In genomic region chr3:49120438-49121135, GRCh38 we compare ENCODE assay signal across 8 cellular contexts. TPM values are rescaled to one million over a fixed set of nuclear protein-coding genes. Genes with fewer than 3 reads are reported as not detected.
DNase-seq lines count a peak whose midpoint lies in the region; ATAC-seq, FAIRE-seq and TF ChIP-seq lines count a peak whose summit lies in the region.

TSS of gene USP19 (minus strand) at chr3:49120823. CDS start at chr3:49119145, 1,678 bp downstream.

- no peak within 1 kb of the TSS for H3K14ac ChIP-seq in H1 (ENCODE audit: insufficient read length)

- H3K36me3 ChIP-seq in CD8-positive, alpha-beta T cell (ENCODE audit: insufficient read depth, low read length): peaks cover 31% of the 10 kb centered on the region
- H3K36me3 ChIP-seq in NT2/D1 (ENCODE audit: insufficient read depth, insufficient read length, low read length) (peaks cover 89% of the 10 kb centered on the region), H1 (ENCODE audit: control insufficient read depth in 2 of 4, insufficient read depth in 4 of 4, low read length in 3 of 4) (peaks cover 14 to 51% (median 38%) of the 10 kb centered on the region in 4 experiments), mesodermal cell (ENCODE audit: control insufficient read depth, insufficient read depth, low read length) (peaks cover 79% of the 10 kb centered on the region)

- peak within 1 kb of the TSS; percentile 78 for H4K5ac ChIP-seq in H1 (ENCODE audit: insufficient read length, low read depth, low read length)

- peaks cover 34% of the 10 kb centered on the region for H3K36me3 Mint-ChIP-seq in CD8-positive, alpha-beta T cell
- H3K36me3 Mint-ChIP-seq in activated CD8-positive, alpha-beta memory T cell treated with anti-CD3 and anti-CD28 coated beads, Interleukin-2, amount 10 ng/mL, durations not matched to agents 7 days and 5 days: peaks cover 16% of the 10 kb centered on the region

- H4K8ac ChIP-seq in H1 (ENCODE audit: extremely low read depth, insufficient read depth, low read length): peak within 1 kb of the TSS; percentile 97

- DNase-seq in CD8-positive, alpha-beta T cell: peak; percentile 88 to 97 (median 93)
- peak; percentile 63 for DNase-seq in HPDE6-E6E7 (ENCODE audit: extremely low spot score)
- DNase-seq in NT2/D1 (ENCODE audit: low read depth, low spot score): peak; percentile 95
- peak; percentile 95 for DNase-seq in activated CD8-positive, alpha-beta memory T cell treated with anti-CD3 and anti-CD28 coated beads, Interleukin-2, amount 10 ng/mL, durations not matched to agents 7 days and 5 days
- peak; percentile 84 to 96 for DNase-seq in H1 (ENCODE audit: low read depth in 1 of 2, low spot score in 2 of 2)
- DNase-seq in stimulated activated CD8-positive, alpha-beta memory T cell treated with anti-CD3 and anti-CD28 coated beads, Interleukin-15, amount 100 ng/mL, for 4 hours (ENCODE audit: low read depth in 2 of 2): peak; percentile 85 to 86

- H2AK5ac ChIP-seq in H1 (ENCODE audit: low read depth, low read length): 0 out of 2 replicates have a peak within 1 kb of the TSS, but pooled peaks have one; percentile 17

- peak within 1 kb of the TSS; percentile 92 to 99 for H3K4me2 ChIP-seq in H1 (ENCODE audit: insufficient read depth in 1 of 2, low read depth in 2 of 2, low read length in 2 of 2)

- H3K27ac Mint-ChIP-seq in CD8-positive, alpha-beta T cell: peak within 1 kb of the TSS; percentile 97
- peak within 1 kb of the TSS; percentile 89 for H3K27ac Mint-ChIP-seq in activated CD8-positive, alpha-beta memory T cell treated with anti-CD3 and anti-CD28 coated beads, Interleukin-2, amount 10 ng/mL, durations not matched to agents 7 days and 5 days

- peak within 1 kb of the TSS; percentile 81 for H2BK15ac ChIP-seq in H1 (ENCODE audit: low read length)

- no peak within 1 kb of the TSS for H2AFZ ChIP-seq in H1 (ENCODE audit: low read length)

- H3K56ac ChIP-seq in H1 (replicated peaks; ENCODE audit: insufficient read length, low read depth, low read length): peak within 1 kb of the TSS; percentile 85

- no peak within 1 kb of the TSS for H3K23ac ChIP-seq in H1 (ENCODE audit: insufficient read length)

- no peak for TF ChIP-seq CTCF in CD8-positive, alpha-beta T cell (IDR thresholded peaks at IDR 0.05)
- TF ChIP-seq CTCF in H1 (IDR thresholded peaks at IDR 0.05; ENCODE audit: control extremely low read depth in 1 of 3, insufficient read depth in 1 of 3, low read depth in 1 of 3, low read length in 3 of 3): no peak

- no peaks in the 10 kb centered on the region for H3K27me3 ChIP-seq in CD8-positive, alpha-beta T cell (ENCODE audit: insufficient read depth, low read length)
- H3K27me3 ChIP-seq in NT2/D1 (ENCODE audit: insufficient read depth, insufficient read length) (no peaks in the 10 kb centered on the region), H1 (replicated peaks in 1 of 4; ENCODE audit: control insufficient read depth in 3 of 4, extremely low read depth in 1 of 4, insufficient read depth in 3 of 4, low read length in 3 of 4) (no peaks in the 10 kb centered on the region)

- H2BK12ac ChIP-seq in H1 (ENCODE audit: low read depth, low read length): peak within 1 kb of the TSS; percentile 19; the same call in 1 of the 2 replicates

- H3K27me3 Mint-ChIP-seq in CD8-positive, alpha-beta T cell (ENCODE audit: low read depth): no peaks in the 10 kb centered on the region
- H3K27me3 Mint-ChIP-seq in activated CD8-positive, alpha-beta memory T cell treated with anti-CD3 and anti-CD28 coated beads, Interleukin-2, amount 10 ng/mL, durations not matched to agents 7 days and 5 days: no peaks in the 10 kb centered on the region

- TF ChIP-seq POLR2A in H1 (IDR thresholded peaks at IDR 0.05; ENCODE audit: control extremely low read depth in 1 of 2, low read depth in 2 of 2, low read length in 2 of 2): peak in 1 of 2 experiments; percentile 85; a peak in 2 of 3 replicates

- peak within 1 kb of the TSS; percentile 100 for H3K9ac ChIP-seq in NT2/D1 (ENCODE audit: insufficient read length, low read depth)
- H3K9ac ChIP-seq in H1 (replicated peaks in 1 of 4; ENCODE audit: extremely low read depth in 1 of 4, low read depth in 3 of 4, low read length in 3 of 4): peak within 1 kb of the TSS; percentile 78 to 94 (median 89)

- H3K18ac ChIP-seq in H1 (ENCODE audit: extremely low read depth, low read length): peak within 1 kb of the TSS; percentile 91

- peaks cover 5% of the 10 kb centered on the region for H3K23me2 ChIP-seq in H1 (ENCODE audit: low read depth, low read length)

- TF ChIP-seq RAD21 in H1 (IDR thresholded peaks at IDR 0.05 in 1 of 2, conservative IDR thresholded peaks at IDR 0.05 in 1 of 2; ENCODE audit: low read depth in 2 of 2, low read length in 2 of 2): 0 out of 4 replicates have a peak, but pooled peaks of 1 of the 2 experiments have one; percentile 2

- peaks cover 20% of the 10 kb centered on the region for H3K4me1 ChIP-seq in CD8-positive, alpha-beta T cell (ENCODE audit: insufficient read depth, low read length)
- H3K4me1 ChIP-seq in NT2/D1 (ENCODE audit: insufficient read depth, insufficient read length) (peaks cover 2% of the 10 kb centered on the region), H1 (replicated peaks in 1 of 4; ENCODE audit: control insufficient read depth in 3 of 4, insufficient read depth in 4 of 4, low read length in 3 of 4) (peaks cover 0 to 11% (median 6%) of the 10 kb centered on the region in 4 experiments; a peak in 5 of 7 replicates), mesodermal cell (ENCODE audit: control insufficient read depth, insufficient read depth, low read length, poor library complexity, severe bottlenecking) (peaks cover 6% of the 10 kb centered on the region)

- H3K27ac ChIP-seq in CD8-positive, alpha-beta T cell (ENCODE audit: low read depth, low read length): peak within 1 kb of the TSS; percentile 86
- H3K27ac ChIP-seq in H1 (ENCODE audit: low read depth, low read length) (peak within 1 kb of the TSS; percentile 78), mesodermal cell (ENCODE audit: low read depth, low read length, severe bottlenecking) (peak within 1 kb of the TSS; percentile 98)

- intact Hi-C loops in CD8-positive, alpha-beta T cell (cut with DNase I, micrococcal nuclease): loop anchor here (1.0 kb wide), 5 partner anchors 16 to 350 kb away; partner anchors contain the start of genes CCDC71 (in 2 of the 2), QARS1 (in 2 of the 2), QRICH1 (in 2 of the 2) and DAG1 (in 1 of the 2)

- peak within 1 kb of the TSS; percentile 92 for H3K4me3 Mint-ChIP-seq in CD8-positive, alpha-beta T cell
- H3K4me3 Mint-ChIP-seq in activated CD8-positive, alpha-beta memory T cell treated with anti-CD3 and anti-CD28 coated beads, Interleukin-2, amount 10 ng/mL, durations not matched to agents 7 days and 5 days: peak within 1 kb of the TSS; percentile 91

- H2BK5ac ChIP-seq in H1 (ENCODE audit: low read depth, low read length): peak within 1 kb of the TSS; percentile 87

- H2BK120ac ChIP-seq in H1 (replicated peaks; ENCODE audit: low read depth, low read length): no peak within 1 kb of the TSS

- H3K79me1 ChIP-seq in H1 (ENCODE audit: low read depth, low read length): peaks cover 9% of the 10 kb centered on the region

- H3K9me3 Mint-ChIP-seq in CD8-positive, alpha-beta T cell: no peaks in the 10 kb centered on the region
- no peaks in the 10 kb centered on the region for H3K9me3 Mint-ChIP-seq in activated CD8-positive, alpha-beta memory T cell treated with anti-CD3 and anti-CD28 coated beads, Interleukin-2, amount 10 ng/mL, durations not matched to agents 7 days and 5 days (ENCODE audit: low read depth)

- CTCF ChIA-PET in CD8-positive, alpha-beta T cell (lab: Charles Lee): interaction anchor here (0.6 to 1.5 kb wide), 7 partner anchors 11 to 927 kb away, joined by 3 to 5 read pairs (median 3); partner anchors contain the start of genes NDUFAF3 and WDR6
- CTCF ChIA-PET in activated CD8-positive, alpha-beta memory T cell treated with anti-CD3 and anti-CD28 coated beads, Interleukin-2, amount 10 ng/mL, durations not matched to agents 7 days and 5 days (lab: Charles Lee): interaction anchor here (0.6 to 4.5 kb wide), 11 partner anchors 15 to 511 kb away, joined by 3 to 25 read pairs (median 4); partner anchors contain the start of genes QRICH1, UQCRC1, USP4 and WDR6
- CTCF ChIA-PET in H1 (lab: Charles Lee; ENCODE audit: partially characterized antibody): interaction anchor here (0.6 to 4.4 kb wide), 15 partner anchors 10 to 411 kb away, joined by 3 to 20 read pairs (median 4); partner anchors contain the start of genes KLHDC8B, LAMB2, NDUFAF3 and QARS1

- peaks cover 24% of the 10 kb centered on the region for H3K4me1 Mint-ChIP-seq in CD8-positive, alpha-beta T cell (ENCODE audit: low read depth)
- H3K4me1 Mint-ChIP-seq in activated CD8-positive, alpha-beta memory T cell treated with anti-CD3 and anti-CD28 coated beads, Interleukin-2, amount 10 ng/mL, durations not matched to agents 7 days and 5 days: peaks cover 23% of the 10 kb centered on the region

- H2BK20ac ChIP-seq in H1 (ENCODE audit: low read length): no peak within 1 kb of the TSS

- peaks cover 0 to 10% of the 10 kb centered on the region in 2 experiments; a peak in 2 of 4 replicates for H3K79me2 ChIP-seq in H1 (ENCODE audit: control insufficient read depth in 1 of 2, insufficient read depth in 2 of 2, low read length in 2 of 2)

- WGBS in H1 (ENCODE audit: extremely low coverage in 1 of 2, insufficient coverage in 1 of 2, insufficient read length in 1 of 2, insufficient replicate concordance in 2 of 2, low coverage in 1 of 2, low lambda C conversion rate in 2 of 2, missing lambda C conversion rate in 1 of 2), 2 experiments: 3% methylated on average over 55 of the region's 70 CpGs; no CpG with 5 or more reads in 1 of the 2 experiments
- 1 to 2% methylated on average over 59 to 61 of the region's 70 CpGs for WGBS in mesodermal cell (ENCODE audit: insufficient coverage in 2 of 2), 2 experiments

- H4K91ac ChIP-seq in H1 (replicated peaks; ENCODE audit: insufficient read length, low read length): peak within 1 kb of the TSS; percentile 95

- H3K4ac ChIP-seq in H1 (replicated peaks; ENCODE audit: insufficient read length, low read depth, low read length): peak within 1 kb of the TSS; percentile 87

- peaks cover 0 to 9% of the 10 kb centered on the region in 2 experiments for H4K20me1 ChIP-seq in H1 (replicated peaks in 1 of 2; ENCODE audit: control insufficient read depth in 1 of 2, insufficient read depth in 2 of 2, low read length in 2 of 2)

- peak; percentile 90 for ATAC-seq in CD8-positive, alpha-beta T cell
- ATAC-seq in GM19397 (IDR thresholded peaks at IDR 0.05; ENCODE audit: unreplicated experiment): peak; percentile 81
- peak; percentile 94 for ATAC-seq in activated CD8-positive, alpha-beta memory T cell treated with anti-CD3 and anti-CD28 coated beads, Interleukin-2, amount 10 ng/mL, durations not matched to agents 7 days and 5 days

- H3K4me3 ChIP-seq in CD8-positive, alpha-beta T cell (ENCODE audit: low read depth, low read length): peak within 1 kb of the TSS; percentile 85
- H3K4me3 ChIP-seq in NT2/D1 (ENCODE audit: insufficient read length, low read depth): peak within 1 kb of the TSS; percentile 100
- H3K4me3 ChIP-seq in H1 (ENCODE audit: extremely low read depth in 1 of 4, insufficient read depth in 2 of 4, low read depth in 3 of 4, low read length in 4 of 4): peak within 1 kb of the TSS; percentile 83 to 92 (median 86)
- H3K4me3 ChIP-seq in mesodermal cell (ENCODE audit: extremely low read depth, insufficient read depth, low read length, poor library complexity, severe bottlenecking): peak within 1 kb of the TSS; percentile 67

- H3K9me3 ChIP-seq in CD8-positive, alpha-beta T cell (ENCODE audit: low read length): no peaks in the 10 kb centered on the region
- H3K9me3 ChIP-seq in NT2/D1 (ENCODE audit: insufficient read depth, low read length) (no peaks in the 10 kb centered on the region), H1 (ENCODE audit: insufficient read depth in 2 of 2, low read depth in 1 of 2, low read length in 1 of 2) (no peaks in the 10 kb centered on the region), mesodermal cell (ENCODE audit: control insufficient read depth, low read length) (no peaks in the 10 kb centered on the region)

- no peak for FAIRE-seq in H1 (lab: Jason Lieb, UNC)

- peak in 1 of 2 experiments; percentile 60; a peak in 1 of 3 replicates for TF ChIP-seq EP300 in H1 (IDR thresholded peaks at IDR 0.05; ENCODE audit: borderline replicate concordance in 1 of 2, low read depth in 2 of 2, low read length in 2 of 2)

- POLR2A ChIA-PET in CD8-positive, alpha-beta T cell (lab: Charles Lee): interaction anchor here (0.6 to 5.2 kb wide), 18 partner anchors 10 to 552 kb away, joined by 3 to 45 read pairs (median 6); partner anchors contain the start of genes IMPDH2, NDUFAF3, NICN1 and P4HTM
- POLR2A ChIA-PET in H1 (lab: Charles Lee; ENCODE audit: partially characterized antibody): interaction anchor here (0.6 to 25.5 kb wide), 18 partner anchors 8 to 219 kb away, joined by 3 to 508 read pairs (median 5); partner anchors contain the start of genes IMPDH2, LAMB2, NDUFAF3 and P4HTM

RNA-seq across cellular contexts. Expression of gene USP19, which starts in this region (rescaled TPM):
- 10 to 100 TPM; 88.6 to 90.5 TPM for total RNA-seq in CD8-positive, alpha-beta T cell
- total RNA-seq in activated CD8-positive, alpha-beta memory T cell treated with anti-CD3 and anti-CD28 coated beads, Interleukin-2, amount 10 ng/mL, durations not matched to agents 7 days and 5 days: 10 to 100 TPM; 58.3 to 68.6 TPM
- total RNA-seq in H1 (2021; fragmentation: NEBNext Ultra II Directional; extraction: Animal tissue kit (Norgen Biotek cat#: 25700)): 64.9 and 65.8 TPM in 2 replicates
- polyA plus RNA-seq in H1 (2011; rRNA removed): 46.4 and 59.2 TPM in 2 replicates
- 54.8 TPM for polyA plus RNA-seq in H1 (2011; cell fraction: cytosol; rRNA removed)
- polyA plus RNA-seq in H1 (2011; cell fraction: nucleus; rRNA removed): 176 TPM
- polyA plus RNA-seq in H1 (2012, experiment 1 of 2): 34.4 to 50.4 TPM (median 45.8 TPM) in 4 replicates
- 46.4 TPM for polyA plus RNA-seq in H1 (2012, experiment 2 of 2)
- polyA plus RNA-seq in H1 (2013, experiment 1 of 2): 21.8 TPM
- 20.5 TPM for polyA plus RNA-seq in H1 (2013, experiment 2 of 2)
- 121 and 123 TPM in 2 replicates for polyA minus RNA-seq in H1 (2011; rRNA and poly(A)+ RNA removed)
- 49.3 TPM for polyA minus RNA-seq in H1 (2011; cell fraction: cytosol; rRNA and poly(A)+ RNA removed)
- 43.4 TPM for polyA minus RNA-seq in H1 (2011; cell fraction: nucleus; rRNA and poly(A)+ RNA removed)
- 38.8 TPM for polyA plus RNA-seq in mesodermal cell (2013, experiment 1 of 2)
- polyA plus RNA-seq in mesodermal cell (2013, experiment 2 of 2): 33.9 TPM

Comparison
In these comparisons a context has a peak if more than half of its experiments do, and no peak if none do; other contexts are left out.
1. Peak in every context shown above with its lines: DNase-seq, ATAC-seq, H3K4me3 ChIP-seq and H3K27ac ChIP-seq.